Comparison of ENCODE assay signal across 16 cellular contexts in genomic region chr1:84367219-84367618, GRCh38. TPM values are rescaled to one million over a fixed set of nuclear protein-coding genes. Genes with fewer than 3 reads are reported as not detected.
"Had no signal": no experiment of that assay in that cellular context is flagged by ENCODE, and none has a peak within 500 bp of the region (broad histone marks: within the 10 kb centered on the region; RNA-seq: fewer than 3 reads in every experiment).

No MANE protein-coding gene starts in this region.

- H3K4me3 ChIP-seq: ascending aorta, gastrocnemius medialis, smooth muscle cell, upper lobe of left lung had no signal

- ATAC-seq: right cardiac atrium; stimulated activated memory B cell treated with anti-CD40 and anti-IgM and Interleukin-4, amounts not matched to agents 10 μg/mL and 1 μg/mL and 100 μg/mL, for 72 hours had no signal

- H3K4me2 ChIP-seq: smooth muscle cell had no signal

- H3K27me3 ChIP-seq: ascending aorta, gastrocnemius medialis, upper lobe of left lung had no signal

- H3K36me3 ChIP-seq: ascending aorta, gastrocnemius medialis, upper lobe of left lung had no signal

- DNase-seq: activated CD4-positive, alpha-beta memory T cell treated with anti-CD3 and anti-CD28 coated beads for 36 hours; activated gamma-delta T cell treated with Interleukin-2 at 50 U/mL for 16 hours; activated naive CD8-positive, alpha-beta T cell treated with anti-CD3 and anti-CD28 coated beads, Interleukin-2, amount 10 ng/mL, durations not matched to agents 7 days and 5 days; activated T-cell treated with anti-CD3 and anti-CD28 coated beads, Interleukin-2, amount 50 U/mL, for 48 hours; gastrocnemius medialis; kidney; naive B cell; right cardiac atrium; stimulated activated CD4-positive, alpha-beta T cell treated with anti-CD3 and anti-CD28 coated beads, Interleukin-1b, Interleukin-23, amount 100 ng/mL, for 48 hours; T-helper 9 cell; upper lobe of left lung had no signal

- H3K9me3 ChIP-seq: ascending aorta, gastrocnemius medialis, upper lobe of left lung had no signal

- H3K27ac ChIP-seq: ascending aorta had no signal

RNA-seq across cellular contexts. Expression of gene DNASE2B, which starts 31.1 kb away (rescaled TPM):
- total RNA-seq: activated CD4-positive, alpha-beta memory T cell treated with anti-CD3 and anti-CD28 coated beads for 36 hours; activated naive CD8-positive, alpha-beta T cell treated with anti-CD3 and anti-CD28 coated beads, Interleukin-2, amount 10 ng/mL, durations not matched to agents 7 days and 5 days; ascending aorta; fibroblast of lung; kidney; posterior vena cava; right cardiac atrium; smooth muscle cell had no signal
- polyA plus RNA-seq: fibroblast of lung, right cardiac atrium, smooth muscle cell had no signal
